In genomic region chr1:219401723-219402431, GRCh38 we compare ENCODE assay signal across 16 cellular contexts.
DNase-seq lines count a peak whose midpoint lies in the region; ATAC-seq, FAIRE-seq and TF ChIP-seq lines count a peak whose summit lies in the region.
"Had no signal": no experiment of that assay in that cellular context is flagged by ENCODE, and none has a peak within 500 bp of the region (broad histone marks: within the 10 kb centered on the region; RNA-seq: fewer than 3 reads in every experiment).

No MANE protein-coding gene starts in this region.

- no peaks in the 10 kb centered on the region for H3K79me2 ChIP-seq in PC-3 (ENCODE audit: low read length)
- no peaks in the 10 kb centered on the region for H3K79me2 ChIP-seq in HepG2 (ENCODE audit: insufficient read depth, low read length)

- no peaks in the 10 kb centered on the region for H3F3A ChIP-seq in PC-3 (ENCODE audit: low read length, unreplicated experiment)

- DNase-seq in PC-3 (peak; percentile 17), HepG2 (ENCODE audit: low spot score) (no peak), HPDE6-E6E7 (ENCODE audit: extremely low spot score) (no peak)
- DNase-seq: C1 segment of cervical spinal cord; Calu3; CD4-positive, alpha-beta memory T cell; COR-L47; DMS153; DND-41; GOT3 had no signal

- BruUV-seq in PC-3 (replicated peaks; lab: Mats Ljungman, UMichigan) = no TSS peak
- BruUV-seq in HepG2 (replicated peaks; lab: Mats Ljungman, UMichigan) = no TSS peak

- H3K4me2 ChIP-seq in PC-3 (ENCODE audit: low read length) (no peak overlapping the region), HepG2 (ENCODE audit: low read depth, low read length) (no peak overlapping the region)

- POLR2A ChIA-PET in HEK293 (lab: Yijun Ruan, JAX) (no interaction called here), PC-3 (lab: Charles Lee; ENCODE audit: unreplicated experiment) (interaction anchor here (0.5 kb wide), 1 partner anchor 46 kb away, joined by 3 read pairs; no protein-coding TSS in a partner anchor), HepG2 (lab: Yijun Ruan, JAX) (no interaction called here)

- H3K36me3 ChIP-seq in HEK293 (ENCODE audit: control insufficient read depth in 2 of 2, insufficient read depth in 1 of 2, low read length in 2 of 2) (no peaks in the 10 kb centered on the region), PC-3 (ENCODE audit: low read depth, low read length) (no peaks in the 10 kb centered on the region; the same call in 1 of the 2 replicates), HepG2 (replicated peaks in 1 of 2; ENCODE audit: control insufficient read depth in 1 of 2, insufficient read depth in 2 of 2, low read length in 2 of 2) (no peaks in the 10 kb centered on the region)
- H3K36me3 ChIP-seq: HAP-1 had no signal

- in situ Hi-C loops in HepG2 (cut with HindIII; ENCODE audit: extremely low pct_ligation_motif_present, low pct_unique_long_range_greater_than_20kb) = loop anchor here (25.0 kb wide), 1 partner anchor 1065 kb away; the partner anchor contains the start of gene TGFB2

- no peak for TF ChIP-seq CTCF in HEK293 (tag by site-specific recombination; IDR thresholded peaks at IDR 0.05)
- TF ChIP-seq CTCF in PC-3 (conservative IDR thresholded peaks at IDR 0.05; ENCODE audit: low read depth, low read length) = no peak
- TF ChIP-seq CTCF in HepG2 (CRISPR knock-in tag; IDR thresholded peaks at IDR 0.05) = no peak

- no peaks in the 10 kb centered on the region for H4K20me1 ChIP-seq in PC-3 (ENCODE audit: low read length)
- no peaks in the 10 kb centered on the region for H4K20me1 ChIP-seq in HepG2 (ENCODE audit: insufficient read depth, low read length)

- H3K9ac ChIP-seq in PC-3 (ENCODE audit: low read length) (no peak overlapping the region), HepG2 (ENCODE audit: insufficient read depth, low read depth, low read length) (no peak overlapping the region)

- H2AFZ ChIP-seq in PC-3 (ENCODE audit: low read length) = no peak overlapping the region
- H2AFZ ChIP-seq in HepG2 (ENCODE audit: low read length) = no peak overlapping the region

- H3K27ac ChIP-seq in HEK293 (ENCODE audit: extremely low read depth, low read depth, low read length) = no peak overlapping the region
- no peak overlapping the region for H3K27ac ChIP-seq in PC-3 (ENCODE audit: low read length)
- H3K27ac ChIP-seq in HepG2 (ENCODE audit: extremely low read length, insufficient read depth, low read length) = no peak overlapping the region

- CTCF ChIA-PET in HEK293 (lab: Yijun Ruan, JAX) (interaction anchor here (1.3 kb wide), 1 partner anchor 10 kb away, joined by 4 read pairs; no protein-coding TSS in a partner anchor), PC-3 (lab: Charles Lee) (interaction anchor here (0.8 kb wide), 1 partner anchor 16 kb away, joined by 3 read pairs; no protein-coding TSS in a partner anchor), HepG2 (lab: Yijun Ruan, JAX; ENCODE audit: low intra/inter-chr PET ratio, low total read pairs) (no interaction called here)

- TF ChIP-seq POLR2A in HepG2 (IDR thresholded peaks at IDR 0.05; ENCODE audit: insufficient read depth in 1 of 2, low read depth in 2 of 2, low read length in 2 of 2) = no peak

- peak; percentile 39 for ATAC-seq in PC-3
- no peak for ATAC-seq in HepG2
- no peak for ATAC-seq in GM18868 (IDR thresholded peaks at IDR 0.05; ENCODE audit: unreplicated experiment)
- no peak for ATAC-seq in GM19351 (IDR thresholded peaks at IDR 0.05; ENCODE audit: unreplicated experiment)

- no peaks in the 10 kb centered on the region for H3K9me2 ChIP-seq in PC-3 (replicated peaks; ENCODE audit: low read length)

- TF ChIP-seq RAD21 in HepG2 (CRISPR knock-in tag; IDR thresholded peaks at IDR 0.05) = no peak

- intact Hi-C loops in PC-3 (cut with micrococcal nuclease) (loop anchor here (1.0 to 5.0 kb wide), 2 partner anchors 105 to 153 kb away; no protein-coding TSS in a partner anchor), HepG2 (cut with micrococcal nuclease; ENCODE audit: unreplicated experiment) (no loop called here)

- TF ChIP-seq EP300 in HepG2 (IDR thresholded peaks at IDR 0.05; ENCODE audit: low read depth in 2 of 2, low read length in 2 of 2) (no peak), HepG2 (CRISPR knock-in tag; IDR thresholded peaks at IDR 0.05; ENCODE audit: borderline replicate concordance) (no peak)

- H3K4me3 ChIP-seq in HEK293 (ENCODE audit: low read depth, low read length) = no peak overlapping the region
- H3K4me3 ChIP-seq in PC-3 (ENCODE audit: low read length) = no peak overlapping the region
- no peak overlapping the region for H3K4me3 ChIP-seq in HepG2 (replicated peaks in 1 of 3; ENCODE audit: insufficient read depth in 1 of 3, low read depth in 2 of 3, low read length in 3 of 3)
- H3K4me3 ChIP-seq: HAP-1 had no signal

- H3K4me1 ChIP-seq in HEK293 (ENCODE audit: control insufficient read depth, insufficient read depth, low read length) (peaks cover 6% of the 10 kb centered on the region; the same call in 1 of the 2 replicates), PC-3 (ENCODE audit: insufficient read depth, low read length) (peaks cover 5% of the 10 kb centered on the region; the same call in 1 of the 2 replicates), HepG2 (ENCODE audit: insufficient read depth, low read length) (peaks cover 6% of the 10 kb centered on the region; the same call in 1 of the 2 replicates)

- FAIRE-seq in HepG2 (lab: Jason Lieb, UNC) = no peak
- FAIRE-seq: GM12892, H54 had no signal

- H3K9me3 ChIP-seq in HEK293 (ENCODE audit: control insufficient read depth, insufficient read depth, low read depth, low read length) (no peaks in the 10 kb centered on the region), PC-3 (ENCODE audit: low read length) (peaks cover 5% of the 10 kb centered on the region), HepG2 (ENCODE audit: low read length) (0 out of 2 replicates have a peak, but pooled peaks cover 4% of the 10 kb centered on the region)

- H3K27me3 ChIP-seq in PC-3 (ENCODE audit: low read length) = no peaks in the 10 kb centered on the region
- no peaks in the 10 kb centered on the region for H3K27me3 ChIP-seq in HepG2 (ENCODE audit: control insufficient read depth in 1 of 2, insufficient read depth in 2 of 2, low read length in 2 of 2)

TF ChIP-seq in HEK293, 187 proteins besides CTCF, POLR2A, EP300 and RAD21:
- TF ChIP-seq ZNF398 (tag by site-specific recombination; IDR thresholded peaks at IDR 0.05) (no peak), ATF2 (tag by site-specific recombination; IDR thresholded peaks at IDR 0.05; ENCODE audit: low read depth) (peak; percentile 79)

TF ChIP-seq in HepG2, 621 proteins besides CTCF, POLR2A, EP300 and RAD21:
- no peak for TF ChIP-seq SOX6 (IDR thresholded peaks at IDR 0.05)
- peak; percentile 32; the same call in 1 of the 2 replicates for TF ChIP-seq SOX6 (CRISPR knock-in tag; IDR thresholded peaks at IDR 0.05)
- peak; percentile 32; the same call in 1 of the 2 replicates for TF ChIP-seq HMG20A (CRISPR knock-in tag; IDR thresholded peaks at IDR 0.05; ENCODE audit: borderline replicate concordance)
- TF ChIP-seq FOXK1 (CRISPR knock-in tag; IDR thresholded peaks at IDR 0.05; ENCODE audit: borderline replicate concordance, low read depth) = peak; percentile 20; the same call in 1 of the 2 replicates
- TF ChIP-seq FOXP1 (IDR thresholded peaks at IDR 0.05) = no peak
- TF ChIP-seq FOXP1 (CRISPR knock-in tag; IDR thresholded peaks at IDR 0.05) = peak; percentile 55
- TF ChIP-seq RARA (CRISPR knock-in tag; IDR thresholded peaks at IDR 0.05) = peak; percentile 52
- TF ChIP-seq RXRB (CRISPR knock-in tag; IDR thresholded peaks at IDR 0.05; ENCODE audit: borderline replicate concordance) = peak; percentile 41; the same call in 1 of the 2 replicates
- peak; percentile 73 for TF ChIP-seq ATF7 (IDR thresholded peaks at IDR 0.05)
- no peak for TF ChIP-seq ATF7 (CRISPR knock-in tag; IDR thresholded peaks at IDR 0.05)
- no peak for TF ChIP-seq TAF1 (CRISPR knock-in tag; IDR thresholded peaks at IDR 0.05)
- no peak for TF ChIP-seq ZNF12 (CRISPR knock-in tag; IDR thresholded peaks at IDR 0.05)
- TF ChIP-seq FOXA3 (CRISPR knock-in tag; IDR thresholded peaks at IDR 0.05) = 0 out of 2 replicates have a peak, but pooled peaks have one; percentile 33
- peak; percentile 63 for TF ChIP-seq ARID5B (CRISPR knock-in tag; IDR thresholded peaks at IDR 0.05)
- TF ChIP-seq ZNF589 (CRISPR knock-in tag; conservative IDR thresholded peaks at IDR 0.05) = no peak
- no peak for TF ChIP-seq SOX13 (IDR thresholded peaks at IDR 0.05)
- peak in 1 of 2 experiments; percentile 63; a peak in 1 of 4 replicates for TF ChIP-seq SOX13 (CRISPR knock-in tag; conservative IDR thresholded peaks at IDR 0.05 in 1 of 2, IDR thresholded peaks at IDR 0.05 in 1 of 2)
- peak; percentile 39; the same call in 1 of the 2 replicates for TF ChIP-seq SOX5 (CRISPR knock-in tag; IDR thresholded peaks at IDR 0.05; ENCODE audit: borderline replicate concordance)
TF ChIP-seq in HepG2: peak in this region for 11.

Comparison
In these comparisons a context has a peak if more than half of its experiments do, and no peak if none do; other contexts are left out.
1. Of the 63 proteins assayed by ChIP-seq in both HepG2 and HEK293: peak only in HepG2: none; only in HEK293: ATF2; in both: none; in neither: 62.